ENCODE assay signal across 26 cellular contexts in the genomic region with DNA sequence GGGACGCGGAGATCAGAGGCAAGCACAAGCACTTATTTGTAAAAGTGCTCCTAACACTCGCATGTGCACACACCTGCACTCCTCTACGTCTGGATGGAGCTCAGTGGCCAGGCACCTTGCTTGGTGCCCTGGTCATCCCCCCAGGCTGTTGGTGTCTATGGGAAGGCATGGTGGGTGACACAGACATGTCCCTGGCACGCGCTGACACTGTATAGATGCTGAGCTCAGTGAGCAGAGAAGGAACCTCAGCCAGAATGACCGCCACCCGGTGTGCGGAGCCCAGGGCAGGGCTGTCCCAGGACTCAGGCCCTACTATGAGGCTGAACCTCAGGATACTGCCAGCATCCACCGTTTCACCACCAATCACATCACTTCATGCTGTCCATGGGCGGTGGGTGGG.
"Had no signal": no experiment of that assay in that cellular context is flagged by ENCODE, and none has a peak within 500 bp of the region (broad histone marks: within the 10 kb centered on the region; RNA-seq: fewer than 3 reads in every experiment).

No MANE protein-coding gene starts in this region.

- H3K9me3 Mint-ChIP-seq: activated CD4-positive, alpha-beta memory T cell treated with anti-CD3 and anti-CD28 coated beads for 36 hours; activated CD4-positive, alpha-beta T cell treated with anti-CD3 and anti-CD28 coated beads, Interleukin-2, amount 10 ng/mL, durations not matched to agents 7 days and 5 days; activated naive CD4-positive, alpha-beta T cell treated with anti-CD3 and anti-CD28 coated beads, Interleukin-2, amount 10 ng/mL, durations not matched to agents 7 days and 5 days; activated naive CD8-positive, alpha-beta T cell treated with anti-CD3 and anti-CD28 coated beads for 36 hours; activated T-helper 17 cell treated with anti-CD3 and anti-CD28 coated beads, Interleukin-2, amount 50 U/mL, for 72 hours had no signal

- H3K9ac ChIP-seq: KMS-11 had no signal

- H3K4me3 Mint-ChIP-seq: activated CD4-positive, alpha-beta memory T cell treated with anti-CD3 and anti-CD28 coated beads for 36 hours; activated CD4-positive, alpha-beta T cell treated with anti-CD3 and anti-CD28 coated beads, Interleukin-2, amount 10 ng/mL, durations not matched to agents 7 days and 5 days; activated naive CD4-positive, alpha-beta T cell treated with anti-CD3 and anti-CD28 coated beads, Interleukin-2, amount 10 ng/mL, durations not matched to agents 7 days and 5 days; activated naive CD8-positive, alpha-beta T cell treated with anti-CD3 and anti-CD28 coated beads for 36 hours; activated T-helper 17 cell treated with anti-CD3 and anti-CD28 coated beads, Interleukin-2, amount 50 U/mL, for 72 hours; T-helper 17 cell had no signal

- H3K4me2 ChIP-seq: KMS-11 had no signal

- H3K27me3 ChIP-seq: breast epithelium, Peyer's patch had no signal

- H3K4me1 ChIP-seq: breast epithelium, Peyer's patch had no signal

- ATAC-seq: activated T-helper 17 cell treated with anti-CD3 and anti-CD28 coated beads, Interleukin-2, amount 50 U/mL, for 72 hours; T-helper 17 cell had no signal

- H3K27me3 Mint-ChIP-seq: activated CD4-positive, alpha-beta memory T cell treated with anti-CD3 and anti-CD28 coated beads for 36 hours; activated CD4-positive, alpha-beta T cell treated with anti-CD3 and anti-CD28 coated beads, Interleukin-2, amount 10 ng/mL, durations not matched to agents 7 days and 5 days; activated naive CD4-positive, alpha-beta T cell treated with anti-CD3 and anti-CD28 coated beads, Interleukin-2, amount 10 ng/mL, durations not matched to agents 7 days and 5 days; activated naive CD8-positive, alpha-beta T cell treated with anti-CD3 and anti-CD28 coated beads for 36 hours; activated T-helper 17 cell treated with anti-CD3 and anti-CD28 coated beads, Interleukin-2, amount 50 U/mL, for 72 hours; T-helper 17 cell had no signal

- H3K27ac Mint-ChIP-seq: activated CD4-positive, alpha-beta memory T cell treated with anti-CD3 and anti-CD28 coated beads for 36 hours; activated CD4-positive, alpha-beta T cell treated with anti-CD3 and anti-CD28 coated beads, Interleukin-2, amount 10 ng/mL, durations not matched to agents 7 days and 5 days; activated naive CD4-positive, alpha-beta T cell treated with anti-CD3 and anti-CD28 coated beads, Interleukin-2, amount 10 ng/mL, durations not matched to agents 7 days and 5 days; activated naive CD8-positive, alpha-beta T cell treated with anti-CD3 and anti-CD28 coated beads for 36 hours; activated T-helper 17 cell treated with anti-CD3 and anti-CD28 coated beads, Interleukin-2, amount 50 U/mL, for 72 hours; T-helper 17 cell had no signal

- H3K9me3 ChIP-seq: breast epithelium, Peyer's patch had no signal

- H3K4me3 ChIP-seq: breast epithelium, Peyer's patch had no signal

- H3K4me1 Mint-ChIP-seq: activated CD4-positive, alpha-beta T cell treated with anti-CD3 and anti-CD28 coated beads, Interleukin-2, amount 10 ng/mL, durations not matched to agents 7 days and 5 days; activated naive CD4-positive, alpha-beta T cell treated with anti-CD3 and anti-CD28 coated beads, Interleukin-2, amount 10 ng/mL, durations not matched to agents 7 days and 5 days; T-helper 17 cell had no signal

- DNase-seq: activated CD4-positive, alpha-beta memory T cell treated with anti-CD3 and anti-CD28 coated beads for 36 hours; activated CD4-positive, alpha-beta T cell treated with anti-CD3 and anti-CD28 coated beads, Interleukin-2, amount 10 ng/mL, durations not matched to agents 7 days and 5 days; activated CD4-positive, CD25-positive, alpha-beta regulatory T cell; activated CD8-positive, alpha-beta memory T cell treated with anti-CD3 and anti-CD28 coated beads for 24 hours; activated gamma-delta T cell treated with Interleukin-2 at 50 U/mL for 16 hours; activated naive CD4-positive, alpha-beta T cell treated with anti-CD3 and anti-CD28 coated beads, Interleukin-2, amount 10 ng/mL, durations not matched to agents 7 days and 5 days; activated naive CD8-positive, alpha-beta T cell treated with anti-CD3 and anti-CD28 coated beads for 36 hours; activated T-cell treated with anti-CD3 and anti-CD28 coated beads, Interleukin-2, amount 50 U/mL, for 48 hours; anterior cingulate cortex; NCI-H1092 treated with DMSO at 0.1 percent for 48 hours; NCI-H1417 treated with DMSO at 0.1 percent for 48 hours; NCI-H1694; NCI-H2029; NCI-H2107; NCI-H345; NCI-H510A treated with DMSO at 0.1 percent for 48 hours; NK-92 treated with Interleukin-12 subunit alpha and Interleukin-12 subunit beta, amount 100 ng/mL, for 24 hours; OCI-M1; Peyer's patch; SHP77 treated with DMSO at 0.1 percent for 48 hours; T-helper 17 cell; T1000 had no signal

- H3K27ac ChIP-seq: breast epithelium, KMS-11, Peyer's patch, RWPE1 had no signal
